In the genomic region with DNA sequence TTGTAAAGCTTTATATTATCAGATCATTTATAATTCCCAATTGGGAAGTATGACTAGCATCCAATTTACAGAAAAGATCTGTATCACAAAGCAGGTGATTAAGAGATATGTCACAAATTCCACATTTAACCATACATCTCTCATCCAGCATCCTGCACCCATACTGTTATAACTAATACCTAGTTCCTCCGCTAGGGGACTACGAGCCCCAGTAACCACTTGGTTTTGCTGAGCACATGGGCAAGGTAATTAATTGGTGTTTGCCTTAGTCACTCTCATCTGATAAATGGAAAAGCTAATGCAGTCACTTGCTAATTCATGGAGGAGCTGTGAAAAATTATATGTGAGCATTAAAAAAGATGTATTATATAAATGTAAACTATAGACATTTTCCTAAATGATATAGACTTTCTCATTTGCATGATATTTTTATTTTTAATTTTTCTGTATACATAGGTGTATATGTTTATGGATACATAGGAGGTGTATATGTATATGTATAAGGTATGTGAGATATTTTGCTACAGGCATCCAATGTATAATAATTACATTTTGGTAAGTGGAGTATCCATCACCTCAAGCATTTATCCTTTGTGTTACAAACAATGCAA, we compare ENCODE assay signal across 10 cellular contexts.
DNase-seq lines count a peak whose midpoint lies in the region; ATAC-seq and TF ChIP-seq lines count a peak whose summit lies in the region.
"Had no signal": no experiment of that assay in that cellular context is flagged by ENCODE, and none has a peak within 500 bp of the region (broad histone marks: within the 10 kb centered on the region; RNA-seq: fewer than 3 reads in every experiment).

No MANE protein-coding gene starts in this region.

- H3K4me3 ChIP-seq in A673 (ENCODE audit: low read depth, low read length, poor library complexity, severe bottlenecking) = no peak overlapping the region
- H3K4me3 ChIP-seq in mammary epithelial cell (replicated peaks in 1 of 3; ENCODE audit: insufficient read depth in 1 of 3, low read depth in 2 of 3, low read length in 3 of 3) = no peak overlapping the region

- H3K36me3 ChIP-seq in A673 (ENCODE audit: insufficient read depth, low read length, poor library complexity, severe bottlenecking) (no peaks in the 10 kb centered on the region), mammary epithelial cell (ENCODE audit: insufficient read depth, low read length) (no peaks in the 10 kb centered on the region)

- H3K79me2 ChIP-seq in mammary epithelial cell (ENCODE audit: insufficient read depth, low read length) = no peaks in the 10 kb centered on the region

- dilution Hi-C loops in mammary epithelial cell (cut with HindIII; ENCODE audit: low sequenced_read_pairs) = no loop called here

- no peak for DNase-seq in A673 (ENCODE audit: low spot score)
- no peak for DNase-seq in GM13977 (ENCODE audit: low spot score)
- DNase-seq in HT1080 (ENCODE audit: low read depth) = peak; percentile 5
- peak; percentile 25 for DNase-seq in mammary epithelial cell
- no peak for DNase-seq in stimulated activated naive CD8-positive, alpha-beta T cell treated with anti-CD3 and anti-CD28 coated beads, Interleukin-15, Interleukin-2, amounts not matched to agents 100 U/mL and 50 U/mL, for 24 hours
- no peak for DNase-seq in KG1 (lab: John Stamatoyannopoulos, UW)
- no peak for DNase-seq in activated gamma-delta T cell (lab: John Stamatoyannopoulos, UW)
- DNase-seq in SIG-M5 treated with dmso at 0.1 percent for 504 hours (lab: John Stamatoyannopoulos, UW; ENCODE audit: unreplicated experiment) = no peak
- DNase-seq: COR-L47, MV-4-11 had no signal

- intact Hi-C loops in A673 (cut with micrococcal nuclease; ENCODE audit: unreplicated experiment) (no loop called here), mammary epithelial cell (cut with micrococcal nuclease) (loop anchor here (5.0 kb wide), 1 partner anchor 91 kb away; no protein-coding TSS in a partner anchor)

- H3K27me3 ChIP-seq in A673 (replicated peaks; ENCODE audit: insufficient read depth, low read depth, low read length, poor library complexity) (peaks cover 6% of the 10 kb centered on the region), mammary epithelial cell (ENCODE audit: insufficient read depth, low read length) (no peaks in the 10 kb centered on the region)

- H2AFZ ChIP-seq in mammary epithelial cell (ENCODE audit: low read depth, low read length) = no peak overlapping the region

- WGBS in mammary epithelial cell (ENCODE audit: low coverage, missing lambda C conversion rate) = 71% methylated on average over 2 of the region's 2 CpGs

- in situ Hi-C loops in GM13977 (cut with MboI; ENCODE audit: low pct_unique_long_range_greater_than_20kb, low sequenced_read_pairs, unreplicated experiment) (no loop called here), mammary epithelial cell (cut with MboI; ENCODE audit: low sequenced_read_pairs in 2 of 2) (no loop called here)

- BruUV-seq in A673 (replicated peaks; lab: Mats Ljungman, UMichigan) = no TSS peak
- BruUV-seq in mammary epithelial cell (replicated peaks; lab: Mats Ljungman, UMichigan) = no TSS peak

- H3K4me1 ChIP-seq in A673 (ENCODE audit: insufficient read depth, low read length, poor library complexity, severe bottlenecking) = no peaks in the 10 kb centered on the region
- H3K4me1 ChIP-seq in mammary epithelial cell (ENCODE audit: insufficient read depth, low read length) = no peaks in the 10 kb centered on the region

- no peaks in the 10 kb centered on the region for H4K20me1 ChIP-seq in mammary epithelial cell (ENCODE audit: insufficient read depth, low read length)

- ATAC-seq in stimulated activated naive CD8-positive, alpha-beta T cell treated with anti-CD3 and anti-CD28 coated beads, Interleukin-15, Interleukin-2, amounts not matched to agents 100 U/mL and 50 U/mL, for 24 hours = no peak

- peaks cover 20% of the 10 kb centered on the region for H3K9me3 ChIP-seq in A673 (ENCODE audit: low read depth, low read length, poor library complexity, severe bottlenecking)
- no peaks in the 10 kb centered on the region for H3K9me3 ChIP-seq in mammary epithelial cell (replicated peaks; ENCODE audit: insufficient read depth, low read length)

- H3K27ac ChIP-seq in A673 (ENCODE audit: low read depth, low read length, poor library complexity, severe bottlenecking) (no peak overlapping the region), mammary epithelial cell (ENCODE audit: insufficient read depth, low read depth, low read length) (no peak overlapping the region)

- POLR2A ChIA-PET in A673 (lab: Charles Lee; ENCODE audit: low non-redundant PET) = no interaction called here

- CTCF ChIA-PET in A673 (lab: Charles Lee) (no interaction called here), mammary epithelial cell (lab: Charles Lee; ENCODE audit: low non-redundant PET) (interaction anchor here (0.5 to 0.7 kb wide), 2 partner anchors 14 to 84 kb away, joined by 3 read pairs; no protein-coding TSS in a partner anchor)

- TF ChIP-seq CTCF in A673 (conservative IDR thresholded peaks at IDR 0.05; ENCODE audit: low read depth, low read length) = peak; percentile 29; the same call in 1 of the 2 replicates
- TF ChIP-seq CTCF in GM13977 (IDR thresholded peaks at IDR 0.05; ENCODE audit: extremely low read depth, insufficient read depth, missing control alignments) = peak; percentile 49
- TF ChIP-seq CTCF in mammary epithelial cell (conservative IDR thresholded peaks at IDR 0.05 in 1 of 2, IDR thresholded peaks at IDR 0.05 in 1 of 2; ENCODE audit: extremely low read depth in 1 of 2, insufficient read depth in 1 of 2, low read depth in 1 of 2, low read length in 2 of 2) = peak; percentile 35 to 56

- H3K4me2 ChIP-seq in mammary epithelial cell (ENCODE audit: insufficient read depth, low read depth, low read length) = no peak overlapping the region

- H3K9ac ChIP-seq in mammary epithelial cell (ENCODE audit: insufficient read depth, low read length) = no peak overlapping the region

Comparison
In these comparisons a context has a peak if more than half of its experiments do, and no peak if none do; other contexts are left out.
1. DNase-seq: peak in HT1080 (single experiment) and mammary epithelial cell (single experiment); none in A673 (single experiment), GM13977 (single experiment), stimulated activated naive CD8-positive, alpha-beta T cell treated with anti-CD3 and anti-CD28 coated beads, Interleukin-15, Interleukin-2, amounts not matched to agents 100 U/mL and 50 U/mL, for 24 hours (single experiment), KG1 (single experiment), activated gamma-delta T cell (single experiment) and SIG-M5 treated with dmso at 0.1 percent for 504 hours (single experiment).
2. Peak in every context shown above with its lines, with median percentiles within 50 percentile points of each other: CTCF ChIP-seq.